ENCODE assay signal across 9 cellular contexts in the genomic region with DNA sequence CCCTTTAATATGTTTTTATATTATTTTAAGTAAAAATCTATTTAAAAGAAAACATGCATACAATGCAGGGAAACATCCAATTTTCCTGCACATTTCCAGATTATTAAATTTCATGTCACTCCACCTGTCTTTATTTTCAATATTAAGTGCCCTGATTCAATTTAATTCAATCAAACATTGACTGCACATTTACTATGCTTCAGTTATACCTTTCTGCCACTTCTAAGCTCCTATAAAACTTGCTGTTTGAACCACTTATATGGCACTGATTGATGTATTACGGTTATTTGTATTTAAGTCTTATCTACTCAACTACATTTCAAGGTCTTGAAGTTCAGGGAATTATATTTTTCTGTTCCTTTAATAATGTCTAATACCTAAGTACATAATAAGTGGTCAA.
"Had no signal": no experiment of that assay in that cellular context is flagged by ENCODE, and none has a peak within 500 bp of the region (broad histone marks: within the 10 kb centered on the region; RNA-seq: fewer than 3 reads in every experiment).

No MANE protein-coding gene starts in this region.

- H3K27ac Mint-ChIP-seq: GM23338, H9, HFFc6 had no signal

- H3K36me3 ChIP-seq: HAP-1 had no signal

- H3K4me3 Mint-ChIP-seq: GM23338, H9, HFFc6 had no signal

- H3K9me3 ChIP-seq: HAP-1 had no signal

- FAIRE-seq: H1 had no signal

- H3K4me3 ChIP-seq: GM23248, GM23338, HAP-1 had no signal

- H2AFZ ChIP-seq: GM23248, GM23338 had no signal

- H3K9ac ChIP-seq: GM23248 had no signal

- DNase-seq: GM23248, GOT3, H7, H9, HCEC 1CT, HFFc6 had no signal

- H3K9me3 Mint-ChIP-seq: GM23338, H9 had no signal

- H3K27ac ChIP-seq: GM23248 had no signal
